18 cellular contexts compared by ENCODE assay signal in genomic region chr3:196244166-196244565, GRCh38. TPM values are rescaled to one million over a fixed set of nuclear protein-coding genes. Genes with fewer than 3 reads are reported as not detected.
"Had no signal": no experiment of that assay in that cellular context is flagged by ENCODE, and none has a peak within 500 bp of the region (broad histone marks: within the 10 kb centered on the region; RNA-seq: fewer than 3 reads in every experiment).

No MANE protein-coding gene starts in this region.

RNA-seq across cellular contexts. Expression of gene SLC51A, which starts 27.8 kb away (rescaled TPM):
- total RNA-seq: activated naive CD4-positive, alpha-beta T cell treated with anti-CD3 and anti-CD28 coated beads for 36 hours; activated naive CD4-positive, alpha-beta T cell treated with anti-CD3 and anti-CD28 coated beads, Interleukin-2, amount 50 U/mL, for 72 hours; activated naive CD8-positive, alpha-beta T cell treated with anti-CD3 and anti-CD28 coated beads for 36 hours; activated naive CD8-positive, alpha-beta T cell treated with anti-CD3 and anti-CD28 coated beads, Interleukin-2, amount 10 ng/mL, durations not matched to agents 7 days and 5 days; activated T-cell treated with anti-CD3 and anti-CD28 coated beads, Interleukin-2, amount 50 U/mL, for 4 hours; activated T-cell treated with anti-CD3 and anti-CD28 coated beads, Interleukin-2, amount 50 U/mL, for 72 hours; activated T-helper 1 cell treated with anti-CD3 and anti-CD28 coated beads, Interleukin-12 subunit alpha, Interleukin-12 subunit beta, Interleukin-2, Interleukin-4 antibody, amounts not matched to agents 30 ng/mL and 10 ng/mL and 1 ng/mL, durations not matched to agents 14 hours and 24 hours and 36 hours; activated T-helper 17 cell treated with anti-CD3 and anti-CD28 coated beads, Interleukin-2, amount 50 U/mL, for 72 hours; activated T-helper 2 cell treated with anti-CD3 and anti-CD28 coated beads, Interferon-gamma antibody, Interleukin-2, Interleukin-4, amounts not matched to agents 10 μg/mL and 5 μg/mL and 100 μg/mL, durations not matched to agents 14 hours and 24 hours and 36 hours; ascending aorta; astrocyte; breast epithelium; bronchial epithelial cell; cardiac muscle cell; cerebellum; chondrocyte had no signal

RNA-seq across cellular contexts. Expression of gene ZDHHC19, which starts 33.0 kb away (rescaled TPM):
- total RNA-seq: activated naive CD4-positive, alpha-beta T cell treated with anti-CD3 and anti-CD28 coated beads for 36 hours; activated naive CD4-positive, alpha-beta T cell treated with anti-CD3 and anti-CD28 coated beads, Interleukin-2, amount 50 U/mL, for 72 hours; activated naive CD8-positive, alpha-beta T cell treated with anti-CD3 and anti-CD28 coated beads for 36 hours; activated naive CD8-positive, alpha-beta T cell treated with anti-CD3 and anti-CD28 coated beads, Interleukin-2, amount 10 ng/mL, durations not matched to agents 7 days and 5 days; activated T-cell treated with anti-CD3 and anti-CD28 coated beads, Interleukin-2, amount 50 U/mL, for 4 hours; activated T-cell treated with anti-CD3 and anti-CD28 coated beads, Interleukin-2, amount 50 U/mL, for 72 hours; activated T-helper 17 cell treated with anti-CD3 and anti-CD28 coated beads, Interleukin-2, amount 50 U/mL, for 72 hours; activated T-helper 2 cell treated with anti-CD3 and anti-CD28 coated beads, Interferon-gamma antibody, Interleukin-2, Interleukin-4, amounts not matched to agents 10 μg/mL and 5 μg/mL and 100 μg/mL, durations not matched to agents 14 hours and 24 hours and 36 hours; ascending aorta; astrocyte; body of pancreas; breast epithelium; bronchial epithelial cell; cerebellum; chondrocyte had no signal
- polyA plus RNA-seq: aorta had no signal
